Comparison of ENCODE assay signal across 10 cellular contexts in the genomic region with DNA sequence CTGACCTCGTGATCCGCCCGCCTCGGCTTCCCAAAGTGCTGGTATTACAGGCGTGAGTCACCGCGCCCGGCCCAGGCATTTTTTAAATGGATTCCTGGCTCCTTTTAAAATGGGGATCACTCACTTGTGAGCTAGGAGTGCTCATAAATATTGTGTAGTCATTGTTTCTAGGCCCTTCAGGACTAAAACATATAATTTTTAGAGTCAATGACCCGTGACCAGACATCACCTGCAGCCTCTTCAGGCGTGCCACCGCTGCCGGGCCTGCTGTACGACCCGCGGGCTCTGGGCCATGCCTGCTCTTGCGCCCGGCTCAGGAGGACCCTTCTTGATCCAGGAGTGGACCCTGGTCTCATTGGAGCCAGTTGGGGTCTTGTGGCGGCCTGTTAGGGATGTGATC.
"Had no signal": no experiment of that assay in that cellular context is flagged by ENCODE, and none has a peak within 500 bp of the region (broad histone marks: within the 10 kb centered on the region; RNA-seq: fewer than 3 reads in every experiment).

No MANE protein-coding gene starts in this region.

- FAIRE-seq: astrocyte, colon, urothelium cell line had no signal

- DNase-seq: activated CD4-positive, alpha-beta T cell treated with anti-CD3 and anti-CD28 coated beads for 48 hours; activated naive CD4-positive, alpha-beta T cell treated with Interleukin-2 at 50 U/mL for 16 hours; activated naive CD8-positive, alpha-beta T cell treated with anti-CD3 and anti-CD28 coated beads, Interleukin-2, amount 50 U/mL, for 24 hours; midbrain; naive B cell; retina; stomach had no signal
